Comparison of ENCODE assay signal across 1 cellular context in genomic region chr12:54571166-54571856, GRCh38.
TF ChIP-seq lines count a peak whose summit lies in the region.

No MANE protein-coding gene starts in this region.

TF ChIP-seq in WTC11, 78 proteins besides CTCF, POLR2A, EP300 and RAD21:
- TF ChIP-seq AFF4 (CRISPR knock-in tag; IDR thresholded peaks at IDR 0.05; ENCODE audit: borderline replicate concordance) (no peak), SMAD3 (CRISPR knock-in tag; IDR thresholded peaks at IDR 0.05; ENCODE audit: borderline replicate concordance) (no peak), FOXK1 (CRISPR knock-in tag; IDR thresholded peaks at IDR 0.05) (no peak), ZNF396 (CRISPR knock-in tag; IDR thresholded peaks at IDR 0.05; ENCODE audit: borderline replicate concordance) (no peak), RELA (CRISPR knock-in tag; IDR thresholded peaks at IDR 0.05; ENCODE audit: borderline replicate concordance) (no peak), FOXP4 (CRISPR knock-in tag; IDR thresholded peaks at IDR 0.05) (no peak), ZNF416 (CRISPR knock-in tag; IDR thresholded peaks at IDR 0.05) (no peak)
- TF ChIP-seq, protein P1, sequence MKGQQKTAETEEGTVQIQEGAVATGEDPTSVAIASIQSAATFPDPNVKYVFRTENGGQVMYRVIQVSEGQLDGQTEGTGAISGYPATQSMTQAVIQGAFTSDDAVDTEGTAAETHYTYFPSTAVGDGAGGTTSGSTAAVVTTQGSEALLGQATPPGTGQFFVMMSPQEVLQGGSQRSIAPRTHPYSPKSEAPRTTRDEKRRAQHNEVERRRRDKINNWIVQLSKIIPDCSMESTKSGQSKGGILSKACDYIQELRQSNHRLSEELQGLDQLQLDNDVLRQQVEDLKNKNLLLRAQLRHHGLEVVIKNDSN (CRISPR knock-in tag; IDR thresholded peaks at IDR 0.05) = no peak
- TF ChIP-seq, protein P2, sequence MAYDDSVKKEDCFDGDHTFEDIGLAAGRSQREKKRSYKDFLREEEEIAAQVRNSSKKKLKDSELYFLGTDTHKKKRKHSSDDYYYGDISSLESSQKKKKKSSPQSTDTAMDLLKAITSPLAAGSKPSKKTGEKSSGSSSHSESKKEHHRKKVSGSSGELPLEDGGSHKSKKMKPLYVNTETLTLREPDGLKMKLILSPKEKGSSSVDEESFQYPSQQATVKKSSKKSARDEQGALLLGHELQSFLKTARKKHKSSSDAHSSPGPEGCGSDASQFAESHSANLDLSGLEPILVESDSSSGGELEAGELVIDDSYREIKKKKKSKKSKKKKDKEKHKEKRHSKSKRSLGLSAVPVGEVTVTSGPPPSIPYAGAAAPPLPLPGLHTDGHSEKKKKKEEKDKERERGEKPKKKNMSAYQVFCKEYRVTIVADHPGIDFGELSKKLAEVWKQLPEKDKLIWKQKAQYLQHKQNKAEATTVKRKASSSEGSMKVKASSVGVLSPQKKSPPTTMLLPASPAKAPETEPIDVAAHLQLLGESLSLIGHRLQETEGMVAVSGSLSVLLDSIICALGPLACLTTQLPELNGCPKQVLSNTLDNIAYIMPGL (CRISPR knock-in tag; IDR thresholded peaks at IDR 0.05) = no peak
